ENCODE assay signal across 8 cellular contexts in the genomic region with DNA sequence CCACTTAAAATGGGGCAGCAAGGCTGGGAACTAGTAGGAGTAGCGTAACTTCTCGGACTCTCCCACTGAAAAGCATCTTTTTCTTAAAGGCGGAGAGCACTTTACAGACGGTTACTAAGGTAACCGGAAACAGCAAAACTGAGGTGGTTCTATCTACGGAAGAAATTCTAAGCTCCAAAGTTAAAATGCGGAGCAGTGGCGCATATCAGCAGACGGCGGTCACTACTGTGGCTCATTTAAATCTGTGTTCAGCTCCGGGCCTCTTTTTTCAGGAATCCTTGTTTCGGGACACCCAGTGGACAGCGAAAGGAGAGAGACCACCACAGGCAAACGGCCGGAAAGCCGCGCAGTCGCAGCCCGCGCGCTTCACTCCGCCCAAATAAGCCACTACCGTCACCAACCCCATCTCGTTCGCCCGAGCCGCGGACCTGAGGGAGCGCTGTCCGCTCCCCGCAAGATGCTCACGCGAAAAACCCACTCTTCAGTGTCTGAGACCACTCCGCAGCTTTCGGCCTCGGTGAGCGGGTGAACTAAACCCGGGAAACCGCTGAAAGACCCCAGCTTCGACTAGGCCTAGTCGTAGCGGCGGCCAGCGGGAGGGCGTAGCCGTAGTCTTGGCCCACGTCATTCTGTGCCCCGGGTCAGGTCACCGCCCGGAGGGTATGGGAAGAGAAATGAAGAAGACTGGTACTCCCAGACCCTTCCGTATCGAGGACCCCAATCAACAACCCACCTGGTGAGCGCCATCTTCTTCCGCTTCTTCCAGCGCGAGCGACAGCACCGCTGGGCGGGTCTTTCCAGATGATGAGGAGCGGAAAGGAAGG. TPM values are rescaled to one million over a fixed set of nuclear protein-coding genes. Genes with fewer than 3 reads are reported as not detected.
A peak's percentile ranks its signal among the peaks of the same experiment; 100 is the strongest.
DNase-seq lines count a peak whose midpoint lies in the region; ATAC-seq and TF ChIP-seq lines count a peak whose summit lies in the region.

SNW1 (minus strand) TSS at position 776 of the 824 bp plus-strand sequence; CDS start at position 747, 29 bp downstream.

- H3K79me2 ChIP-seq in ACC112 (ENCODE audit: control insufficient read depth, insufficient read depth, low read length, unreplicated experiment) = peaks cover 50% of the 10 kb centered on the region

- H3K36me3 Mint-ChIP-seq in activated CD4-positive, alpha-beta T cell treated with anti-CD3 and anti-CD28 coated beads, Interleukin-2, amount 10 ng/mL, durations not matched to agents 7 days and 5 days (ENCODE audit: low read depth) = peaks cover 24% of the 10 kb centered on the region

- no peaks in the 10 kb centered on the region for H3K27me3 Mint-ChIP-seq in activated CD4-positive, alpha-beta T cell treated with anti-CD3 and anti-CD28 coated beads, Interleukin-2, amount 10 ng/mL, durations not matched to agents 7 days and 5 days

- H3K4me3 Mint-ChIP-seq in activated CD4-positive, alpha-beta T cell treated with anti-CD3 and anti-CD28 coated beads, Interleukin-2, amount 10 ng/mL, durations not matched to agents 7 days and 5 days = peak within 1 kb of the TSS; percentile 96

- CTCF ChIA-PET in activated CD4-positive, alpha-beta T cell treated with anti-CD3 and anti-CD28 coated beads, Interleukin-2, amount 10 ng/mL, durations not matched to agents 7 days and 5 days (lab: Charles Lee) = interaction anchor here (0.9 to 2.1 kb wide), 5 partner anchors 9 to 55 kb away, joined by 3 to 6 read pairs (median 4); no protein-coding TSS in a partner anchor

- H2AFZ ChIP-seq in ACC112 (ENCODE audit: low read length, unreplicated experiment) = peak within 1 kb of the TSS; percentile 99

- peaks cover 20% of the 10 kb centered on the region for H3K4me1 ChIP-seq in ACC112 (ENCODE audit: control insufficient read depth, insufficient read depth, low read length, unreplicated experiment)

- TF ChIP-seq POLR2A in GM18526 (IDR thresholded peaks at IDR 0.05; ENCODE audit: extremely low read depth, insufficient read length) = peak; percentile 71

- ATAC-seq in HG03066 (IDR thresholded peaks at IDR 0.05; ENCODE audit: low read depth, unreplicated experiment) = peak; percentile 90

- peak within 1 kb of the TSS; percentile 86 for H3K27ac ChIP-seq in ACC112 (ENCODE audit: low read depth, low read length)

- H3K9me3 Mint-ChIP-seq in activated CD4-positive, alpha-beta T cell treated with anti-CD3 and anti-CD28 coated beads, Interleukin-2, amount 10 ng/mL, durations not matched to agents 7 days and 5 days = no peaks in the 10 kb centered on the region

- POLR2A ChIA-PET in activated CD4-positive, alpha-beta T cell treated with anti-CD3 and anti-CD28 coated beads, Interleukin-2, amount 10 ng/mL, durations not matched to agents 7 days and 5 days (lab: Charles Lee) = interaction anchor here (1.0 kb wide), 1 partner anchor 384 kb away, joined by 3 read pairs; the partner anchor contains the start of genes SAMD15 and TMED8

- H3K27ac Mint-ChIP-seq in activated CD4-positive, alpha-beta T cell treated with anti-CD3 and anti-CD28 coated beads, Interleukin-2, amount 10 ng/mL, durations not matched to agents 7 days and 5 days = peak within 1 kb of the TSS; percentile 99

- H3K4me1 Mint-ChIP-seq in activated CD4-positive, alpha-beta T cell treated with anti-CD3 and anti-CD28 coated beads, Interleukin-2, amount 10 ng/mL, durations not matched to agents 7 days and 5 days = peaks cover 39% of the 10 kb centered on the region

- peak within 1 kb of the TSS; percentile 97 for H3K4me3 ChIP-seq in ACC112 (ENCODE audit: low read depth, low read length)

- H3K36me3 ChIP-seq in ACC112 (ENCODE audit: insufficient read depth, low read length) = peaks cover 15% of the 10 kb centered on the region; the same call in 1 of the 2 replicates

- no peaks in the 10 kb centered on the region for H3K27me3 ChIP-seq in ACC112 (ENCODE audit: insufficient read depth, low read length)

- DNase-seq in NCI-H345 (lab: John Stamatoyannopoulos, UW) (peak; percentile 98), dedifferentiated amniotic fluid mesenchymal stem cell (ENCODE audit: extremely low spot score) (peak; percentile 25), left kidney (ENCODE audit: low read depth, low spot score) (peak; percentile 99)
- DNase-seq in activated CD4-positive, alpha-beta T cell treated with anti-CD3 and anti-CD28 coated beads, Interleukin-2, amount 10 ng/mL, durations not matched to agents 7 days and 5 days = peak; percentile 95
- DNase-seq in stimulated activated CD4-positive, alpha-beta T cell treated with anti-CD3 and anti-CD28 coated beads, Interleukin-2, amount 100 ng/mL, for 24 hours = peak; percentile 90 to 91

RNA-seq across cellular contexts. Expression of gene SNW1, which starts in this region (rescaled TPM):
- 100 to 1,000 TPM; 114 to 115 TPM for total RNA-seq in activated CD4-positive, alpha-beta T cell treated with anti-CD3 and anti-CD28 coated beads, Interleukin-2, amount 10 ng/mL, durations not matched to agents 7 days and 5 days

Comparison
In these comparisons a context has a peak if more than half of its experiments do, and no peak if none do; other contexts are left out.
1. Peak in every context shown above with its lines: DNase-seq, ATAC-seq, H3K4me3 ChIP-seq and H3K27ac ChIP-seq.
2. DNase-seq: peak in every context shown above with its lines; median percentile 99 in left kidney; 98 in NCI-H345; 95 in activated CD4-positive, alpha-beta T cell treated with anti-CD3 and anti-CD28 coated beads, Interleukin-2, amount 10 ng/mL, durations not matched to agents 7 days and 5 days; 90 in stimulated activated CD4-positive, alpha-beta T cell treated with anti-CD3 and anti-CD28 coated beads, Interleukin-2, amount 100 ng/mL, for 24 hours; 25 in dedifferentiated amniotic fluid mesenchymal stem cell.